8 cellular contexts compared by ENCODE assay signal in the genomic region with DNA sequence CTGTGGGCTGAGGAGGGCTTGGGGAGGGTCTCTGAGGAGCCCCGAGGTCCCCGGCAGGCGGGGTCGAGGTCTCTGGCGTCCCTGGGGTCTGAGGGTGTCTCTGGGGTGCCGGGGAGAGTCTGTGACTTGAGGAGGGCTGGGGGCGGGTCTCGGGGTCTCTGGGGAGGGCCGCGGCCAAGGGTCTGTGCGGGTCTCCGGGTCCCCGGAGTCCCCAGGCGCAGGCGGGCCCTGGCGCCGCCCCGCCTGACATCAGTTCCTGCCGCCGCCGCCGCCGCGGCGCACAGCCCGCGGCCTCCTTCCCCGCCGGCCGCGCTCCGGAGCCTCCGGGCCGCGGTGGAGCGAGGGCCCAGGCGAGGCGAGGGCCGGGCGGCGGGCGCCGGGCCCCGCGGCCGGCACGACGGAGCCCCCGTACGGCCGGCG.
DNase-seq lines count a peak whose midpoint lies in the region; TF ChIP-seq lines count a peak whose summit lies in the region.

A gene with protein sequence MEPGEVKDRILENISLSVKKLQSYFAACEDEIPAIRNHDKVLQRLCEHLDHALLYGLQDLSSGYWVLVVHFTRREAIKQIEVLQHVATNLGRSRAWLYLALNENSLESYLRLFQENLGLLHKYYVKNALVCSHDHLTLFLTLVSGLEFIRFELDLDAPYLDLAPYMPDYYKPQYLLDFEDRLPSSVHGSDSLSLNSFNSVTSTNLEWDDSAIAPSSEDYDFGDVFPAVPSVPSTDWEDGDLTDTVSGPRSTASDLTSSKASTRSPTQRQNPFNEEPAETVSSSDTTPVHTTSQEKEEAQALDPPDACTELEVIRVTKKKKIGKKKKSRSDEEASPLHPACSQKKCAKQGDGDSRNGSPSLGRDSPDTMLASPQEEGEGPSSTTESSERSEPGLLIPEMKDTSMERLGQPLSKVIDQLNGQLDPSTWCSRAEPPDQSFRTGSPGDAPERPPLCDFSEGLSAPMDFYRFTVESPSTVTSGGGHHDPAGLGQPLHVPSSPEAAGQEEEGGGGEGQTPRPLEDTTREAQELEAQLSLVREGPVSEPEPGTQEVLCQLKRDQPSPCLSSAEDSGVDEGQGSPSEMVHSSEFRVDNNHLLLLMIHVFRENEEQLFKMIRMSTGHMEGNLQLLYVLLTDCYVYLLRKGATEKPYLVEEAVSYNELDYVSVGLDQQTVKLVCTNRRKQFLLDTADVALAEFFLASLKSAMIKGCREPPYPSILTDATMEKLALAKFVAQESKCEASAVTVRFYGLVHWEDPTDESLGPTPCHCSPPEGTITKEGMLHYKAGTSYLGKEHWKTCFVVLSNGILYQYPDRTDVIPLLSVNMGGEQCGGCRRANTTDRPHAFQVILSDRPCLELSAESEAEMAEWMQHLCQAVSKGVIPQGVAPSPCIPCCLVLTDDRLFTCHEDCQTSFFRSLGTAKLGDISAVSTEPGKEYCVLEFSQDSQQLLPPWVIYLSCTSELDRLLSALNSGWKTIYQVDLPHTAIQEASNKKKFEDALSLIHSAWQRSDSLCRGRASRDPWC (plus strand): TSS at position 279 of the 420 bp plus-strand sequence. CDS start 239 bp downstream, outside the sequence.

- H3K27ac ChIP-seq in HUES6 (ENCODE audit: low read depth, low read length) (peak within 1 kb of the TSS; percentile 92), WERI-Rb-1 (peak within 1 kb of the TSS; percentile 90)

- H3K36me3 ChIP-seq in HUES6 (ENCODE audit: control insufficient read depth, insufficient read depth, low read length) (peaks cover 3% of the 10 kb centered on the region; the same call in 1 of the 2 replicates), WERI-Rb-1 (peaks cover 3% of the 10 kb centered on the region)

- H3K27me3 ChIP-seq in HUES6 (ENCODE audit: control insufficient read depth, insufficient read depth, low read length) (no peaks in the 10 kb centered on the region), WERI-Rb-1 (ENCODE audit: insufficient read depth, low read depth, severe bottlenecking) (no peaks in the 10 kb centered on the region)

- DNase-seq in NCI-H1436 (lab: John Stamatoyannopoulos, UW) = peak; percentile 18
- no peak for DNase-seq in NCI-H1436 treated with DMSO at 0.1 percent for 48 hours (lab: John Stamatoyannopoulos, UW)
- DNase-seq in WERI-Rb-1 = peak; percentile 19
- peak; percentile 48 for DNase-seq in central memory CD4-positive, alpha-beta T cell
- DNase-seq in kidney tubule cell (ENCODE audit: low spot score) = peak; percentile 52
- peak; percentile 50 to 63 for DNase-seq in stimulated activated CD4-positive, alpha-beta T cell treated with anti-CD3 and anti-CD28 coated beads, Interleukin-2, amount 100 ng/mL, for 24 hours
- no peak for DNase-seq in NCI-H446 treated with DMSO at 0.1 percent for 48 hours (lab: John Stamatoyannopoulos, UW)

- peak within 1 kb of the TSS; percentile 81 for H3K4me3 ChIP-seq in HUES6 (ENCODE audit: low read depth, low read length)
- H3K4me3 ChIP-seq in WERI-Rb-1 (ENCODE audit: low read depth, low read length) = peak within 1 kb of the TSS; percentile 87

- TF ChIP-seq CTCF in WERI-Rb-1 (IDR thresholded peaks at IDR 0.05; ENCODE audit: low read depth, low read length) = no peak

- peak within 1 kb of the TSS; percentile 80 for H3K9ac ChIP-seq in HUES6 (ENCODE audit: low read length)

- H3K9me3 ChIP-seq in HUES6 (ENCODE audit: control insufficient read depth, insufficient read depth, low read depth, low read length) (0 out of 2 replicates have a peak, but pooled peaks cover 3% of the 10 kb centered on the region), WERI-Rb-1 (ENCODE audit: severe bottlenecking) (no peaks in the 10 kb centered on the region)

- peaks cover 12% of the 10 kb centered on the region for H3K4me1 ChIP-seq in HUES6 (ENCODE audit: control insufficient read depth, insufficient read depth, low read length)

Comparison
In these comparisons a context has a peak if more than half of its experiments do, and no peak if none do; other contexts are left out.
1. DNase-seq: peak in NCI-H1436 (single experiment), WERI-Rb-1 (single experiment), central memory CD4-positive, alpha-beta T cell (single experiment), kidney tubule cell (single experiment) and stimulated activated CD4-positive, alpha-beta T cell treated with anti-CD3 and anti-CD28 coated beads, Interleukin-2, amount 100 ng/mL, for 24 hours (2 of 2); none in NCI-H1436 treated with DMSO at 0.1 percent for 48 hours (single experiment) and NCI-H446 treated with DMSO at 0.1 percent for 48 hours (single experiment).